8 cellular contexts compared by ENCODE assay signal in the genomic region with DNA sequence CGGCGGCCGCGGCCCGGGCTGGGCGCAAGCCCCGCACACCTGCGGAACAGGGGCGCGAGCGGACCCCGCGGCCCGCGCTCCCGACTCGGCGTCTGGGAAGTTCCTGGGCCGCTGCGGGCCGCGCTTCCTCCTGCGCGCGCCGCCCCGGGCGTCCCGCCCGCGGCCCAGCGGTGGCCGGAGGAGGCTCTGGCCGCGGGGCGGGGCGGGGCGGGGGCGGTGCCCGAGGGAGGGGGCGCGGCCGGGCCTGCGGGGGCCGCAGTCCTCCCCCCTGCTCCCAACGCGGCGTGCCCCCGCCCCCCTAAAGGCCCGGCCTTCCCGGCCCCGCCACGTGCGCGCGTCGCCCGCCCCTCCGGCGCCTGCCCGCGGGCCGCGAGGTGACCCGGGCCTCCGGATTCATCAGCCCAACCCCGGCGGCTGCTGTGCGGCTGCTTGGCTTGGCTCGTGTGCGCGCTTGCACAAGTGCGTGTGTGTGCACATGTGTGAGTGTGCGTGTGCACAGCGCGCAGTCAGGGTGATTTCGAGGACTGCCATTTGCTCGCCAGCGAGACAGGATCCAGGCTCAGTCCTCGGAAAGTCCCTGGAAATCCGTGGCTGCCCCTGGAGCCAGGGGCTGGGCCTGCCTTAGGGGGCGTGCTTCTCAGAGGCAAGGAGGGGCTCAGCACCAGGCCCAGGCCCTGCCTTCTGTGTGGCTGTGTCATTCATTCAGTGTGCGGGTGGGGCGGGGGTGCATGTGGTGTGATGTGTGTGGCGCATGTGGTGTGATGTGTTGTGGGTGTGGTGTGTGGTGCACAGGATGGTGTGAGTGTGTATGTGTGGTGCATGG. TPM values are rescaled to one million over a fixed set of nuclear protein-coding genes. Genes with fewer than 3 reads are reported as not detected.
DNase-seq lines count a peak whose midpoint lies in the region; ATAC-seq, FAIRE-seq and TF ChIP-seq lines count a peak whose summit lies in the region.

TSS of gene C2CD2 (minus strand) at position 188 of the 823 bp plus-strand sequence. CDS start 370 bp downstream, outside the sequence.

- H3K4me3 ChIP-seq in foreskin fibroblast (ENCODE audit: low read depth in 1 of 2, low read length in 2 of 2), result peak within 1 kb of the TSS; percentile 60 to 71

- TF ChIP-seq CTCF in foreskin fibroblast (IDR thresholded peaks at IDR 0.05; ENCODE audit: low read depth, low read length) (no peak), nephron (IDR thresholded peaks at IDR 0.05; ENCODE audit: unreplicated experiment in 3 of 3) (no peak)

- FAIRE-seq in urothelium cell line (lab: Jason Lieb, UNC), result no peak

- peak; percentile 45 for ATAC-seq in GM19328 (IDR thresholded peaks at IDR 0.05; ENCODE audit: unreplicated experiment)

- peaks cover 45% of the 10 kb centered on the region for H3K4me1 Mint-ChIP-seq in nephron

- peak within 1 kb of the TSS; percentile 76 to 81 (median 77) for H3K4me3 Mint-ChIP-seq in nephron

- peaks cover 8% of the 10 kb centered on the region for H3K27me3 Mint-ChIP-seq in nephron (ENCODE audit: low read depth)

- H3K27ac Mint-ChIP-seq in nephron, result peak within 1 kb of the TSS in 2 of 3 experiments; percentile 2 to 51

- no peaks in the 10 kb centered on the region for H3K9me3 Mint-ChIP-seq in nephron

- H3K36me3 Mint-ChIP-seq in nephron (ENCODE audit: low read depth), result no peaks in the 10 kb centered on the region

- peak; percentile 92 for DNase-seq in Caki2 (ENCODE audit: low read depth)
- DNase-seq in MV-4-11 (lab: John Stamatoyannopoulos, UW), result peak; percentile 32
- peak; percentile 34 to 42 for DNase-seq in activated T-cell treated with anti-CD3 and anti-CD28 coated beads, Interleukin-2, amount 50 U/mL, for 48 hours
- peak; percentile 81 to 91 for DNase-seq in foreskin fibroblast
- peak; percentile 69 for DNase-seq in urothelium cell line (ENCODE audit: low spot score)
- no peak for DNase-seq in NCI-H446 treated with DMSO at 0.1 percent for 48 hours (lab: John Stamatoyannopoulos, UW)

- in situ Hi-C loops in Caki2 (cut with HindIII; ENCODE audit: low pct_unique_long_range_greater_than_20kb, low sequenced_read_pairs), result no loop called here

RNA-seq across cellular contexts. Expression of gene C2CD2, which starts in this region (rescaled TPM):
- 11.7 and 19.7 TPM in 2 replicates for total RNA-seq in Caki2 (2014; rRNA removed; shearing (Covaris generic); ENCODE audit: low replicate concordance)
